ENCODE assay signal across 17 cellular contexts in genomic region chr19:34806976-34807860, GRCh38.
"Had no signal": no experiment of that assay in that cellular context is flagged by ENCODE, and none has a peak within 500 bp of the region (broad histone marks: within the 10 kb centered on the region; RNA-seq: fewer than 3 reads in every experiment).

No MANE protein-coding gene starts in this region.

- H3K27me3 ChIP-seq: gastrocnemius medialis, left lung had no signal

- H3K9me3 ChIP-seq: gastrocnemius medialis had no signal

- H3K4me3 ChIP-seq: gastrocnemius medialis, left lung had no signal

- ATAC-seq: esophagus mucosa; gastrocnemius medialis; left lung; natural killer cell treated with Interleukin-12 subunit alpha and Interleukin-12 subunit beta and Interleukin-15 and Interleukin-18, amount 100 ng/mL, for 72 hours; stimulated activated naive CD8-positive, alpha-beta T cell treated with anti-CD3 and anti-CD28 coated beads, Interleukin-15, amount 100 ng/mL, for 72 hours had no signal

- H3K36me3 Mint-ChIP-seq: mesothelial cell of epicardium, type B pancreatic cell had no signal

- H3K4me1 ChIP-seq: gastrocnemius medialis, left lung had no signal

- H3K27me3 Mint-ChIP-seq: natural killer cell treated with Interleukin-12 subunit alpha and Interleukin-12 subunit beta and Interleukin-15 and Interleukin-18, amount 100 ng/mL, for 72 hours; stimulated activated naive CD8-positive, alpha-beta T cell treated with anti-CD3 and anti-CD28 coated beads, Interleukin-15, amount 100 ng/mL, for 72 hours had no signal

- H3K27ac ChIP-seq: gastrocnemius medialis, left lung had no signal

- H3K27ac Mint-ChIP-seq: mesothelial cell of epicardium; natural killer cell treated with Interleukin-12 subunit alpha and Interleukin-12 subunit beta and Interleukin-15 and Interleukin-18, amount 100 ng/mL, for 72 hours; stimulated activated naive CD8-positive, alpha-beta T cell treated with anti-CD3 and anti-CD28 coated beads, Interleukin-15, amount 100 ng/mL, for 72 hours; type B pancreatic cell had no signal

- DNase-seq: activated CD4-positive, alpha-beta T cell treated with anti-CD3 and anti-CD28 coated beads, Interleukin-2, amount 50 U/mL, for 1 hour; activated CD4-positive, CD25-positive, alpha-beta regulatory T cell; activated CD8-positive, alpha-beta memory T cell treated with anti-CD3 and anti-CD28 coated beads, Interleukin-2, amount 50 U/mL, for 4 hours; activated effector memory CD4-positive, alpha-beta T cell treated with Interleukin-2 at 50 U/mL for 16 hours; activated naive CD4-positive, alpha-beta T cell treated with anti-CD3 and anti-CD28 coated beads, Interleukin-2, amount 50 U/mL, for 16 hours; activated T-cell treated with anti-CD3 and anti-CD28 coated beads, Interleukin-2, amount 50 U/mL, for 48 hours; effector CD4-positive, alpha-beta T cell; gastrocnemius medialis; head of caudate nucleus; left lung; posterior cingulate gyrus; stimulated activated CD4-positive, alpha-beta T cell treated with anti-CD3 and anti-CD28 coated beads, Interleukin-2, amount 100 ng/mL, for 24 hours; stimulated activated naive CD8-positive, alpha-beta T cell treated with anti-CD3 and anti-CD28 coated beads, Interleukin-15, amount 100 ng/mL, for 72 hours had no signal

- H3K36me3 ChIP-seq: gastrocnemius medialis, left lung had no signal

- H3K4me1 Mint-ChIP-seq: mesothelial cell of epicardium; stimulated activated naive CD8-positive, alpha-beta T cell treated with anti-CD3 and anti-CD28 coated beads, Interleukin-15, amount 100 ng/mL, for 72 hours had no signal

- H3K4me3 Mint-ChIP-seq: mesothelial cell of epicardium; natural killer cell treated with Interleukin-12 subunit alpha and Interleukin-12 subunit beta and Interleukin-15 and Interleukin-18, amount 100 ng/mL, for 72 hours; stimulated activated naive CD8-positive, alpha-beta T cell treated with anti-CD3 and anti-CD28 coated beads, Interleukin-15, amount 100 ng/mL, for 72 hours; type B pancreatic cell had no signal
